Comparison of ENCODE assay signal across 9 cellular contexts in the genomic region with DNA sequence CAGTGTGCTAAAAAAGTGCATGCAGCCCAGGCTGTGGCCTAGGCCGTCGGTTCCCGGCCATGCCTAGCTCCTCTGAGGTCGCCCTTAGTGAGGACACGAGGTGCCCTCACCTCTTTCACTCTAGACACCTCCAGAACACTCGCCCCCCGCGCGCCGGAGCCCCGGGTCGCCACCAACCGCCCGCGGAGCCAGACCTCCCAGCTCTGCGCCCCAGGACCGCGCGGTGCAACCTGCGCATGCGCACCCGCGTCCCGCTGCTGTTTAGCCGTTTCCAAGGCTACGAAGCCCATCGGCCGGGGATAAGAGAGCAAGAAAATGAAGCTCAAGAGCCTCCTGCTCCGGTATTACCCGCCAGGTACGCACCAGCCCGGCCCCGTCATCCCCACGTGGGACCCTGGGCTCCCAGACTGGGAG. TPM values are rescaled to one million over a fixed set of nuclear protein-coding genes. Genes with fewer than 3 reads are reported as not detected.
DNase-seq lines count a peak whose midpoint lies in the region; ATAC-seq lines count a peak whose summit lies in the region.
"Had no signal": no experiment of that assay in that cellular context is flagged by ENCODE, and none has a peak within 500 bp of the region (broad histone marks: within the 10 kb centered on the region; RNA-seq: fewer than 3 reads in every experiment).

A gene with protein sequence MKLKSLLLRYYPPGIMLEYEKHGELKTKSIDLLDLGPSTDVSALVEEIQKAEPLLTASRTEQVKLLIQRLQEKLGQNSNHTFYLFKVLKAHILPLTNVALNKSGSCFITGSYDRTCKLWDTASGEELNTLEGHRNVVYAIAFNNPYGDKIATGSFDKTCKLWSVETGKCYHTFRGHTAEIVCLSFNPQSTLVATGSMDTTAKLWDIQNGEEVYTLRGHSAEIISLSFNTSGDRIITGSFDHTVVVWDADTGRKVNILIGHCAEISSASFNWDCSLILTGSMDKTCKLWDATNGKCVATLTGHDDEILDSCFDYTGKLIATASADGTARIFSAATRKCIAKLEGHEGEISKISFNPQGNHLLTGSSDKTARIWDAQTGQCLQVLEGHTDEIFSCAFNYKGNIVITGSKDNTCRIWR (plus strand): TSS at position 257 of the 414 bp plus-strand sequence. CDS start 59 bp downstream, at position 316.

- intact Hi-C loops in dendritic cell treated with granulocyte-macrophage colony-stimulating factor and Interleukin-4, amounts not matched to agents 40 ng/mL and 50 ng/mL, for 4 days (cut with micrococcal nuclease) = no loop called here

- H3K4me1 Mint-ChIP-seq in dendritic cell treated with granulocyte-macrophage colony-stimulating factor and Interleukin-4, amounts not matched to agents 40 ng/mL and 50 ng/mL, for 4 days (ENCODE audit: low read depth) = no peaks in the 10 kb centered on the region

- peak within 1 kb of the TSS; percentile 39 for H3K4me3 Mint-ChIP-seq in dendritic cell treated with granulocyte-macrophage colony-stimulating factor and Interleukin-4, amounts not matched to agents 40 ng/mL and 50 ng/mL, for 4 days

- H3K9me3 Mint-ChIP-seq in dendritic cell treated with granulocyte-macrophage colony-stimulating factor and Interleukin-4, amounts not matched to agents 40 ng/mL and 50 ng/mL, for 4 days = no peaks in the 10 kb centered on the region

- peaks cover 35% of the 10 kb centered on the region for H3K27me3 Mint-ChIP-seq in dendritic cell treated with granulocyte-macrophage colony-stimulating factor and Interleukin-4, amounts not matched to agents 40 ng/mL and 50 ng/mL, for 4 days

- H3K36me3 Mint-ChIP-seq in dendritic cell treated with granulocyte-macrophage colony-stimulating factor and Interleukin-4, amounts not matched to agents 40 ng/mL and 50 ng/mL, for 4 days (ENCODE audit: low read depth) = no peaks in the 10 kb centered on the region

- DNase-seq in DMS153 (lab: John Stamatoyannopoulos, UW) (peak; percentile 19), left kidney (ENCODE audit: low read depth, low spot score) (peak; percentile 93), H4 (ENCODE audit: low spot score) (no peak), cerebellar nuclear complex (lab: John Stamatoyannopoulos, UW) (no peak)
- peak; percentile 48 for DNase-seq in activated CD4-positive, CD25-positive, alpha-beta regulatory T cell treated with anti-CD3 and anti-CD28 coated beads, Interleukin-2, amount 50 U/mL, for 72 hours
- peak; percentile 21 to 31 for DNase-seq in stimulated activated CD4-positive, alpha-beta T cell treated with anti-CD3 and anti-CD28 coated beads, Interleukin-4, amount 100 ng/mL, for 48 hours (ENCODE audit: low read depth in 2 of 2)

- ATAC-seq in HG02938 (IDR thresholded peaks at IDR 0.05; ENCODE audit: unreplicated experiment) = peak; percentile 94

- H3K27ac Mint-ChIP-seq in dendritic cell treated with granulocyte-macrophage colony-stimulating factor and Interleukin-4, amounts not matched to agents 40 ng/mL and 50 ng/mL, for 4 days = no peak within 1 kb of the TSS

RNA-seq across cellular contexts. Expression of the gene that starts here (rescaled TPM):
- not detected in 2 replicates for total RNA-seq in H4 (2014; rRNA removed; shearing (Covaris generic))
- total RNA-seq: liver had no signal

Comparison
In these comparisons a context has a peak if more than half of its experiments do, and no peak if none do; other contexts are left out.
1. DNase-seq: peak in DMS153 (single experiment), activated CD4-positive, CD25-positive, alpha-beta regulatory T cell treated with anti-CD3 and anti-CD28 coated beads, Interleukin-2, amount 50 U/mL, for 72 hours (single experiment), left kidney (single experiment) and stimulated activated CD4-positive, alpha-beta T cell treated with anti-CD3 and anti-CD28 coated beads, Interleukin-4, amount 100 ng/mL, for 48 hours (2 of 2); none in H4 (single experiment) and cerebellar nuclear complex (0 of 2).